In genomic region chr11:122391049-122391448, GRCh38 we compare ENCODE assay signal across 11 cellular contexts.
"Had no signal": no experiment of that assay in that cellular context is flagged by ENCODE, and none has a peak within 500 bp of the region (broad histone marks: within the 10 kb centered on the region; RNA-seq: fewer than 3 reads in every experiment).

No MANE protein-coding gene starts in this region.

- H3K9ac ChIP-seq: GM23248 had no signal

- H3K4me3 ChIP-seq: GM23248, GM23338, HAP-1 had no signal

- H3K36me3 ChIP-seq: HAP-1 had no signal

- FAIRE-seq: H1, H54 had no signal

- DNase-seq: GM23248, GOT3, H7, H9, HCEC 1CT, HFFc6 had no signal

- H3K4me1 ChIP-seq: HAP-1 had no signal

- H3K4me2 ChIP-seq: GM23338 had no signal

- H3K9me3 ChIP-seq: HAP-1 had no signal

- ATAC-seq: GM23338, HCT116 had no signal

- H3K27ac ChIP-seq: GM23248 had no signal

- H2AFZ ChIP-seq: GM23248, GM23338 had no signal
